In genomic region chr1:109078317-109078716, GRCh38 we compare ENCODE assay signal across 14 cellular contexts.
"Had no signal": no experiment of that assay in that cellular context is flagged by ENCODE, and none has a peak within 500 bp of the region (broad histone marks: within the 10 kb centered on the region; RNA-seq: fewer than 3 reads in every experiment).

No MANE protein-coding gene starts in this region.

- H3K36me3 ChIP-seq: adrenal gland, transverse colon had no signal

- H3K27me3 ChIP-seq: adrenal gland, transverse colon had no signal

- DNase-seq: activated naive CD4-positive, alpha-beta T cell treated with anti-CD3 and anti-CD28 coated beads, Interleukin-2, amount 10 ng/mL, durations not matched to agents 7 days and 5 days; adrenal gland; central memory CD4-positive, alpha-beta T cell; effector CD8-positive, alpha-beta T cell; hypothalamus; lower lobe of right lung; naive B cell; posterior cingulate gyrus; right cardiac atrium; stimulated activated naive B cell treated with anti-CD40 and anti-IgM and Interleukin-4, amounts not matched to agents 10 μg/mL and 1 μg/mL and 100 μg/mL, for 72 hours; T-helper 17 cell; transverse colon had no signal

- H3K27ac ChIP-seq: adrenal gland, coronary artery, lower lobe of right lung, transverse colon had no signal

- H3K4me3 ChIP-seq: adrenal gland, coronary artery, lower lobe of right lung, transverse colon had no signal

- FAIRE-seq: TTC549 had no signal

- H3K9me3 ChIP-seq: adrenal gland, lower lobe of right lung, transverse colon had no signal
